In genomic region chr7:851204-851603, GRCh38 we compare ENCODE assay signal across 20 cellular contexts.
"Had no signal": no experiment of that assay in that cellular context is flagged by ENCODE, and none has a peak within 500 bp of the region (broad histone marks: within the 10 kb centered on the region; RNA-seq: fewer than 3 reads in every experiment).

No MANE protein-coding gene starts in this region.

- DNase-seq: KBM-7, MV-4-11, NCI-H1048, NCI-H1105, NCI-H1417, NCI-H1436 treated with DMSO at 0.1 percent for 48 hours, NCI-H1694 treated with DMSO at 0.1 percent for 48 hours, NCI-H1930, NCI-H2081, NCI-H2171, NCI-H226, NCI-H446, NCI-H510A, NCI-H524 treated with DMSO at 0.1 percent for 48 hours, NCI-H69, NCI-H774, RPMI8226, SIG-M5 had no signal

- H3K4me3 ChIP-seq: SJSA1, SK-N-MC had no signal

- H3K4me1 ChIP-seq: SJSA1 had no signal

- H3K27ac ChIP-seq: SJSA1, SK-N-MC had no signal

- H3K27me3 ChIP-seq: SJSA1 had no signal
